In genomic region chr12:26043139-26044006, GRCh38 we compare ENCODE assay signal across 20 cellular contexts.
DNase-seq lines count a peak whose midpoint lies in the region; ATAC-seq and TF ChIP-seq lines count a peak whose summit lies in the region.
"Had no signal": no experiment of that assay in that cellular context is flagged by ENCODE, and none has a peak within 500 bp of the region (broad histone marks: within the 10 kb centered on the region; RNA-seq: fewer than 3 reads in every experiment).

No MANE protein-coding gene starts in this region.

- TF ChIP-seq CTCF in C4-2B (conservative IDR thresholded peaks at IDR 0.05), result no peak
- TF ChIP-seq CTCF in LNCaP clone FGC (IDR thresholded peaks at IDR 0.05; ENCODE audit: control insufficient read depth, extremely low read depth, insufficient read depth), result no peak
- no peak for TF ChIP-seq CTCF in prostate gland (IDR thresholded peaks at IDR 0.05)

- peak overlapping the region; percentile 53; the same call in 1 of the 2 replicates for H3K27ac ChIP-seq in C4-2B
- peak overlapping the region; percentile 33 for H3K27ac ChIP-seq in cingulate gyrus (ENCODE audit: low read depth, low read length)
- H3K27ac ChIP-seq in prostate gland, result peak overlapping the region in 1 of 2 donors; percentile 42
- H3K27ac ChIP-seq: BLaER1 treated with 17β-estradiol and CSF1 and Interleukin-3, amounts not matched to agents 10 nM and 100 nM had no signal

- intact Hi-C loops in prostate gland (cut with DNase I), result no loop called here

- DNase-seq in LNCaP clone FGC (ENCODE audit: low read depth) (peak; percentile 65), midbrain (lab: John Stamatoyannopoulos, UW) (peak; percentile 62), NCI-H2081 treated with DMSO at 0.1 percent for 48 hours (lab: John Stamatoyannopoulos, UW) (no peak), T-helper 1 cell (no peak), prostate gland (ENCODE audit: low spot score) (no peak)
- DNase-seq: activated CD4-positive, CD25-positive, alpha-beta regulatory T cell treated with anti-CD3 and anti-CD28 coated beads, Interleukin-2, amount 50 U/mL, for 72 hours; activated CD8-positive, alpha-beta memory T cell treated with anti-CD3 and anti-CD28 coated beads for 24 hours; activated T-cell treated with anti-CD3 and anti-CD28 coated beads, Interleukin-2, amount 50 U/mL, for 72 hours; endodermal cell; left ventricle myocardium superior; NCI-H1694 treated with DMSO at 0.1 percent for 48 hours; NCI-H2227 treated with DMSO at 0.1 percent for 48 hours; NCI-H774; OCI-M1; right cardiac atrium; T-helper 9 cell had no signal

- no peaks in the 10 kb centered on the region for H3K27me3 ChIP-seq in prostate gland (replicated peaks; ENCODE audit: insufficient read depth)
- H3K27me3 ChIP-seq: BLaER1 treated with 17β-estradiol and CSF1 and Interleukin-3, amounts not matched to agents 10 nM and 100 nM had no signal

- peaks cover 10% of the 10 kb centered on the region for H3K4me1 ChIP-seq in prostate gland (replicated peaks)
- H3K4me1 ChIP-seq: BLaER1 treated with 17β-estradiol and CSF1 and Interleukin-3, amounts not matched to agents 10 nM and 100 nM had no signal

- H3K36me3 ChIP-seq in prostate gland, result no peaks in the 10 kb centered on the region
- H3K36me3 ChIP-seq: BLaER1 treated with 17β-estradiol and CSF1 and Interleukin-3, amounts not matched to agents 10 nM and 100 nM had no signal

- H3K4me3 ChIP-seq in LNCaP clone FGC (ENCODE audit: low read depth, low read length) (peak overlapping the region; percentile 32), prostate gland (peak overlapping the region in 1 of 2 donors; percentile 13)
- H3K4me3 ChIP-seq: BLaER1 treated with 17β-estradiol and CSF1 and Interleukin-3, amounts not matched to agents 10 nM and 100 nM had no signal

- ATAC-seq in HG03139 (IDR thresholded peaks at IDR 0.05; ENCODE audit: unreplicated experiment), result no peak
- ATAC-seq: activated T-cell treated with anti-CD3 and anti-CD28 coated beads, Interleukin-2, amount 50 U/mL, for 72 hours; left ventricle myocardium superior had no signal

- H3K9me3 ChIP-seq in prostate gland, result no peaks in the 10 kb centered on the region
- H3K9me3 ChIP-seq: BLaER1 treated with 17β-estradiol and CSF1 and Interleukin-3, amounts not matched to agents 10 nM and 100 nM had no signal

- 29% methylated on average over 10 of the region's 10 CpGs for WGBS in prostate gland

- no peak for TF ChIP-seq POLR2A in prostate gland (IDR thresholded peaks at IDR 0.05)

Comparison
In these comparisons a context has a peak if more than half of its experiments do, and no peak if none do; other contexts are left out.
1. DNase-seq: peak in LNCaP clone FGC (single experiment) and midbrain (single experiment); none in NCI-H2081 treated with DMSO at 0.1 percent for 48 hours (single experiment), T-helper 1 cell (0 of 5) and prostate gland (single experiment).